ENCODE assay signal across 24 cellular contexts in genomic region chr13:96652506-96652905, GRCh38.
"Had no signal": no experiment of that assay in that cellular context is flagged by ENCODE, and none has a peak within 500 bp of the region (broad histone marks: within the 10 kb centered on the region; RNA-seq: fewer than 3 reads in every experiment).

No MANE protein-coding gene starts in this region.

- H3K4me3 ChIP-seq: cardiac muscle cell, gastrocnemius medialis, thyroid gland, upper lobe of right lung had no signal

- H3K4me1 ChIP-seq: gastrocnemius medialis, thyroid gland, upper lobe of right lung had no signal

- H3K9me3 ChIP-seq: gastrocnemius medialis, thyroid gland, upper lobe of right lung had no signal

- H3K36me3 ChIP-seq: cardiac muscle cell, gastrocnemius medialis, thyroid gland, upper lobe of right lung had no signal

- H3K27me3 ChIP-seq: cardiac muscle cell, gastrocnemius medialis, thyroid gland, upper lobe of right lung had no signal

- DNase-seq: activated B cell treated with CpG ODN at 0.5 μM for 24 hours; activated CD4-positive, alpha-beta T cell treated with anti-CD3 and anti-CD28 coated beads for 36 hours; activated CD4-positive, alpha-beta T cell treated with anti-CD3 and anti-CD28 coated beads, Interleukin-2, amount 50 U/mL, for 4 hours; activated CD8-positive, alpha-beta memory T cell treated with anti-CD3 and anti-CD28 coated beads for 24 hours; activated CD8-positive, alpha-beta memory T cell treated with anti-CD3 and anti-CD28 coated beads, Interleukin-2, amount 50 U/mL, for 4 hours; activated naive CD4-positive, alpha-beta T cell; activated naive CD8-positive, alpha-beta T cell treated with anti-CD3 and anti-CD28 coated beads for 36 hours; activated T-cell treated with anti-CD3 and anti-CD28 coated beads, Interleukin-2, amount 50 U/mL, for 4 hours; amygdala; effector CD4-positive, alpha-beta T cell; erythroblast; gastrocnemius medialis; head of caudate nucleus; midbrain; natural killer cell; retina; stimulated activated CD4-positive, alpha-beta T cell treated with anti-CD3 and anti-CD28 coated beads, Interleukin-12 subunit alpha, Interleukin-12 subunit beta, amount 100 ng/mL, for 4 hours; stimulated activated CD4-positive, alpha-beta T cell treated with anti-CD3 and anti-CD28 coated beads, Interleukin-4, amount 100 ng/mL, for 4 hours; stimulated activated naive CD8-positive, alpha-beta T cell treated with anti-CD3 and anti-CD28 coated beads, Interleukin-15, Interleukin-2, amounts not matched to agents 100 U/mL and 50 U/mL, for 24 hours; SW 1271; T-helper 17 cell; thyroid gland; upper lobe of right lung had no signal

- H3K27ac ChIP-seq: cardiac muscle cell, gastrocnemius medialis, thyroid gland, upper lobe of right lung had no signal
